35 cellular contexts compared by ENCODE assay signal in genomic region chr10:111822661-111823060, GRCh38.
"Had no signal": no experiment of that assay in that cellular context is flagged by ENCODE, and none has a peak within 500 bp of the region (broad histone marks: within the 10 kb centered on the region; RNA-seq: fewer than 3 reads in every experiment).

No MANE protein-coding gene starts in this region.

- H3K4me3 ChIP-seq: Peyer's patch, SJSA1 had no signal

- ATAC-seq: activated CD8-positive, alpha-beta memory T cell treated with anti-CD3 and anti-CD28 coated beads, Interleukin-2, amount 10 ng/mL, durations not matched to agents 7 days and 5 days; activated naive CD8-positive, alpha-beta T cell treated with anti-CD3 and anti-CD28 coated beads, Interleukin-2, amount 50 U/mL, for 24 hours; PC-3 had no signal

- H3K9me3 Mint-ChIP-seq: activated B cell treated with CpG ODN at 0.5 μM for 24 hours; activated CD4-positive, alpha-beta memory T cell treated with anti-CD3 and anti-CD28 coated beads for 36 hours; activated naive CD4-positive, alpha-beta T cell treated with anti-CD3 and anti-CD28 coated beads, Interleukin-2, amount 10 ng/mL, durations not matched to agents 7 days and 5 days; activated naive CD8-positive, alpha-beta T cell treated with anti-CD3 and anti-CD28 coated beads, Interleukin-2, amount 50 U/mL, for 24 hours; T-helper 1 cell treated with Interleukin-12 subunit alpha and Interleukin-12 subunit beta and Interleukin-4 antibody, amounts not matched to agents 30 μg/mL and 1 μg/mL, for 36 hours; T-helper 2 cell treated with Interferon-gamma antibody and Interleukin-4, amounts not matched to agents 5 μg/mL and 100 μg/mL, for 36 hours had no signal

- H3K27me3 ChIP-seq: Peyer's patch, SJSA1 had no signal

- H3K27me3 Mint-ChIP-seq: activated B cell treated with CpG ODN at 0.5 μM for 24 hours; activated CD4-positive, alpha-beta memory T cell treated with anti-CD3 and anti-CD28 coated beads for 36 hours; activated CD8-positive, alpha-beta memory T cell treated with anti-CD3 and anti-CD28 coated beads, Interleukin-2, amount 10 ng/mL, durations not matched to agents 7 days and 5 days; activated naive CD4-positive, alpha-beta T cell treated with anti-CD3 and anti-CD28 coated beads, Interleukin-2, amount 10 ng/mL, durations not matched to agents 7 days and 5 days; activated naive CD8-positive, alpha-beta T cell treated with anti-CD3 and anti-CD28 coated beads, Interleukin-2, amount 50 U/mL, for 24 hours; brain had no signal

- H3K9me3 ChIP-seq: Peyer's patch, SJSA1, SK-N-SH had no signal

- H3K4me3 Mint-ChIP-seq: activated B cell treated with CpG ODN at 0.5 μM for 24 hours; activated CD4-positive, alpha-beta memory T cell treated with anti-CD3 and anti-CD28 coated beads for 36 hours; activated CD8-positive, alpha-beta memory T cell treated with anti-CD3 and anti-CD28 coated beads, Interleukin-2, amount 10 ng/mL, durations not matched to agents 7 days and 5 days; activated naive CD4-positive, alpha-beta T cell treated with anti-CD3 and anti-CD28 coated beads, Interleukin-2, amount 10 ng/mL, durations not matched to agents 7 days and 5 days; activated naive CD8-positive, alpha-beta T cell; activated naive CD8-positive, alpha-beta T cell treated with anti-CD3 and anti-CD28 coated beads, Interleukin-2, amount 50 U/mL, for 24 hours; T-helper 1 cell treated with Interleukin-12 subunit alpha and Interleukin-12 subunit beta and Interleukin-4 antibody, amounts not matched to agents 30 μg/mL and 1 μg/mL, for 36 hours; T-helper 2 cell treated with Interferon-gamma antibody and Interleukin-4, amounts not matched to agents 5 μg/mL and 100 μg/mL, for 36 hours had no signal

- H3K36me3 Mint-ChIP-seq: activated CD4-positive, alpha-beta memory T cell treated with anti-CD3 and anti-CD28 coated beads for 36 hours; activated CD8-positive, alpha-beta memory T cell treated with anti-CD3 and anti-CD28 coated beads, Interleukin-2, amount 10 ng/mL, durations not matched to agents 7 days and 5 days; activated naive CD4-positive, alpha-beta T cell treated with anti-CD3 and anti-CD28 coated beads, Interleukin-2, amount 10 ng/mL, durations not matched to agents 7 days and 5 days; activated naive CD8-positive, alpha-beta T cell; brain had no signal

- H3K4me1 ChIP-seq: Peyer's patch, SJSA1 had no signal

- H3K4me1 Mint-ChIP-seq: activated B cell treated with CpG ODN at 0.5 μM for 24 hours; activated CD8-positive, alpha-beta memory T cell treated with anti-CD3 and anti-CD28 coated beads, Interleukin-2, amount 10 ng/mL, durations not matched to agents 7 days and 5 days; activated naive CD4-positive, alpha-beta T cell treated with anti-CD3 and anti-CD28 coated beads, Interleukin-2, amount 10 ng/mL, durations not matched to agents 7 days and 5 days; activated naive CD8-positive, alpha-beta T cell treated with anti-CD3 and anti-CD28 coated beads, Interleukin-2, amount 50 U/mL, for 24 hours; brain had no signal

- H3K36me3 ChIP-seq: Peyer's patch, SJSA1 had no signal

- H3K27ac ChIP-seq: Peyer's patch, SJSA1, VCaP had no signal

- H3K27ac Mint-ChIP-seq: activated B cell treated with CpG ODN at 0.5 μM for 24 hours; activated CD4-positive, alpha-beta memory T cell treated with anti-CD3 and anti-CD28 coated beads for 36 hours; activated CD8-positive, alpha-beta memory T cell treated with anti-CD3 and anti-CD28 coated beads, Interleukin-2, amount 10 ng/mL, durations not matched to agents 7 days and 5 days; activated naive CD4-positive, alpha-beta T cell treated with anti-CD3 and anti-CD28 coated beads, Interleukin-2, amount 10 ng/mL, durations not matched to agents 7 days and 5 days; activated naive CD8-positive, alpha-beta T cell; activated naive CD8-positive, alpha-beta T cell treated with anti-CD3 and anti-CD28 coated beads, Interleukin-2, amount 50 U/mL, for 24 hours; T-helper 1 cell treated with Interleukin-12 subunit alpha and Interleukin-12 subunit beta and Interleukin-4 antibody, amounts not matched to agents 30 μg/mL and 1 μg/mL, for 36 hours; T-helper 2 cell treated with Interferon-gamma antibody and Interleukin-4, amounts not matched to agents 5 μg/mL and 100 μg/mL, for 36 hours had no signal

- DNase-seq: activated B cell treated with CpG ODN at 0.5 μM for 24 hours; activated CD4-positive, alpha-beta memory T cell treated with anti-CD3 and anti-CD28 coated beads for 36 hours; activated CD4-positive, alpha-beta T cell treated with anti-CD3 and anti-CD28 coated beads for 4 hours; activated CD4-positive, alpha-beta T cell treated with anti-CD3 and anti-CD28 coated beads, Interleukin-2, amount 50 U/mL, for 1 hour; activated CD4-positive, CD25-positive, alpha-beta regulatory T cell treated with anti-CD3 and anti-CD28 coated beads, Interleukin-2, amount 50 U/mL, for 72 hours; activated CD8-positive, alpha-beta memory T cell treated with anti-CD3 and anti-CD28 coated beads, Interleukin-2, amount 10 ng/mL, durations not matched to agents 7 days and 5 days; activated CD8-positive, alpha-beta memory T cell treated with anti-CD3 and anti-CD28 coated beads, Interleukin-2, amount 50 U/mL, for 48 hours; activated effector memory CD4-positive, alpha-beta T cell treated with Interleukin-2 at 50 U/mL for 16 hours; activated naive CD4-positive, alpha-beta T cell treated with anti-CD3 and anti-CD28 coated beads, Interleukin-2, amount 10 ng/mL, durations not matched to agents 7 days and 5 days; activated naive CD8-positive, alpha-beta T cell treated with anti-CD3 and anti-CD28 coated beads, Interleukin-2, amount 50 U/mL, for 24 hours; activated T-cell treated with anti-CD3 and anti-CD28 coated beads, Interleukin-2, amount 50 U/mL, for 48 hours; aorta; cerebellar nuclear complex; Karpas-422; KBM-7; NCI-H146; NCI-H187; NCI-H2029 treated with DMSO at 0.1 percent for 48 hours; NCI-H2107; NCI-H2171; NCI-H510A; NCI-H526; NCI-H748 treated with DMSO at 0.1 percent for 48 hours; NK-92 treated with Interleukin-12 subunit alpha and Interleukin-12 subunit beta, amount 100 ng/mL, for 24 hours; PC-3; Peyer's patch; RPMI8226; SHP77 treated with DMSO at 0.1 percent for 48 hours; SK-N-SH had no signal
